In genomic region chr1:222644649-222645005, GRCh38 we compare ENCODE assay signal across 1 cellular context.
TF ChIP-seq lines count a peak whose summit lies in the region.

No MANE protein-coding gene starts in this region.

TF ChIP-seq in endothelial cell of umbilical vein, 7 proteins besides CTCF, POLR2A, EP300 and RAD21:
- no peak for TF ChIP-seq EZH2 (IDR thresholded peaks at IDR 0.05; ENCODE audit: borderline replicate concordance, low read depth, low read length, severe bottlenecking)
- no peak for TF ChIP-seq FOS (IDR thresholded peaks at IDR 0.05; ENCODE audit: borderline replicate concordance, insufficient read depth, low read length)
- no peak for TF ChIP-seq MYC (IDR thresholded peaks at IDR 0.05; ENCODE audit: low read depth, low read length)
- TF ChIP-seq POLR2AphosphoS5 (IDR thresholded peaks at IDR 0.05; ENCODE audit: insufficient read depth, low read depth, low read length): no peak
- TF ChIP-seq GATA2 (IDR thresholded peaks at IDR 0.05; ENCODE audit: insufficient read depth, insufficient read length, low read depth, low read length): no peak
- no peak for TF ChIP-seq JUN (IDR thresholded peaks at IDR 0.05; ENCODE audit: borderline replicate concordance, insufficient read depth, insufficient read length, low read depth)
- no peak for TF ChIP-seq MAX (IDR thresholded peaks at IDR 0.05; ENCODE audit: insufficient read depth, insufficient read length)
